Comparison of ENCODE assay signal across 11 cellular contexts in genomic region chr13:62643007-62643483, GRCh38.
DNase-seq lines count a peak whose midpoint lies in the region; ATAC-seq and TF ChIP-seq lines count a peak whose summit lies in the region.
"Had no signal": no experiment of that assay in that cellular context is flagged by ENCODE, and none has a peak within 500 bp of the region (broad histone marks: within the 10 kb centered on the region; RNA-seq: fewer than 3 reads in every experiment).

No MANE protein-coding gene starts in this region.

- H3K27me3 ChIP-seq in gastroesophageal sphincter = no peaks in the 10 kb centered on the region
- H3K27me3 ChIP-seq: neural progenitor cell had no signal

- no peak overlapping the region for H3K27ac Mint-ChIP-seq in T-helper 2 cell treated with Interferon-gamma antibody and Interleukin-4, amounts not matched to agents 5 μg/mL and 100 μg/mL, for 36 hours
- no peak overlapping the region for H3K27ac Mint-ChIP-seq in glutamatergic neuron (ENCODE audit: unreplicated experiment)
- H3K27ac Mint-ChIP-seq: endodermal cell, neural progenitor cell had no signal

- H3K9me3 ChIP-seq in gastroesophageal sphincter = no peaks in the 10 kb centered on the region

- 82 to 88% methylated on average over 4 of the region's 4 CpGs for WGBS in gastroesophageal sphincter (ENCODE audit: low coverage in 1 of 2), 2 donors

- no peaks in the 10 kb centered on the region for H3K4me1 Mint-ChIP-seq in T-helper 2 cell treated with Interferon-gamma antibody and Interleukin-4, amounts not matched to agents 5 μg/mL and 100 μg/mL, for 36 hours (ENCODE audit: low read depth)
- H3K4me1 Mint-ChIP-seq in glutamatergic neuron (ENCODE audit: low read depth, unreplicated experiment) = peaks cover 3% of the 10 kb centered on the region

- no peaks in the 10 kb centered on the region for H3K4me1 ChIP-seq in gastroesophageal sphincter

- H3K27me3 Mint-ChIP-seq in T-helper 2 cell treated with Interferon-gamma antibody and Interleukin-4, amounts not matched to agents 5 μg/mL and 100 μg/mL, for 36 hours (ENCODE audit: low read depth) = no peaks in the 10 kb centered on the region
- peaks cover 1% of the 10 kb centered on the region for H3K27me3 Mint-ChIP-seq in glutamatergic neuron (ENCODE audit: unreplicated experiment)

- intact Hi-C loops in left colon (cut with DNase I, micrococcal nuclease) = no loop called here

- TF ChIP-seq EP300 in gastroesophageal sphincter (IDR thresholded peaks at IDR 0.05) = no peak

- TF ChIP-seq CTCF in glutamatergic neuron (IDR thresholded peaks at IDR 0.05; ENCODE audit: partially characterized antibody, unreplicated experiment) = no peak
- TF ChIP-seq CTCF in gastroesophageal sphincter (IDR thresholded peaks at IDR 0.05) = no peak

- DNase-seq in T-helper 2 cell treated with Interferon-gamma antibody and Interleukin-4, amounts not matched to agents 5 μg/mL and 100 μg/mL, for 36 hours (ENCODE audit: low spot score) = peak; percentile 9
- DNase-seq in left colon = no peak
- DNase-seq in glutamatergic neuron = no peak
- no peak for DNase-seq in ecto neural progenitor cell (ENCODE audit: low spot score)
- DNase-seq: endodermal cell, NCI-H748 treated with DMSO at 0.1 percent for 48 hours had no signal

- no peak overlapping the region for H3K4me3 Mint-ChIP-seq in T-helper 2 cell treated with Interferon-gamma antibody and Interleukin-4, amounts not matched to agents 5 μg/mL and 100 μg/mL, for 36 hours
- no peak overlapping the region for H3K4me3 Mint-ChIP-seq in glutamatergic neuron (ENCODE audit: unreplicated experiment)
- H3K4me3 Mint-ChIP-seq: endodermal cell, neural progenitor cell had no signal

- H3K36me3 Mint-ChIP-seq in T-helper 2 cell treated with Interferon-gamma antibody and Interleukin-4, amounts not matched to agents 5 μg/mL and 100 μg/mL, for 36 hours (ENCODE audit: low read depth) = no peaks in the 10 kb centered on the region
- no peaks in the 10 kb centered on the region for H3K36me3 Mint-ChIP-seq in glutamatergic neuron (ENCODE audit: unreplicated experiment)
- H3K36me3 Mint-ChIP-seq: neural progenitor cell had no signal

- no peaks in the 10 kb centered on the region for H3K36me3 ChIP-seq in gastroesophageal sphincter
- H3K36me3 ChIP-seq: neural progenitor cell had no signal

- H3K27ac ChIP-seq in gastroesophageal sphincter = no peak overlapping the region

- H3K4me3 ChIP-seq in gastroesophageal sphincter = no peak overlapping the region
- H3K4me3 ChIP-seq: neural progenitor cell had no signal

- H3K9me3 Mint-ChIP-seq in T-helper 2 cell treated with Interferon-gamma antibody and Interleukin-4, amounts not matched to agents 5 μg/mL and 100 μg/mL, for 36 hours = peaks cover 27% of the 10 kb centered on the region
- peaks cover 3% of the 10 kb centered on the region for H3K9me3 Mint-ChIP-seq in glutamatergic neuron (ENCODE audit: unreplicated experiment)
- H3K9me3 Mint-ChIP-seq: neural progenitor cell had no signal

- no peak for TF ChIP-seq POLR2A in gastroesophageal sphincter (IDR thresholded peaks at IDR 0.05)

- ATAC-seq in GM18502 (IDR thresholded peaks at IDR 0.05; ENCODE audit: poor library complexity, unreplicated experiment) (peak; percentile 56), HG02642 (IDR thresholded peaks at IDR 0.05; ENCODE audit: poor library complexity, unreplicated experiment) (peak; percentile 45), left colon (peak; percentile 52), HG02852 (IDR thresholded peaks at IDR 0.05; ENCODE audit: unreplicated experiment) (no peak), gastroesophageal sphincter (no peak)

Comparison
In these comparisons a context has a peak if more than half of its experiments do, and no peak if none do; other contexts are left out.
1. ATAC-seq: peak in GM18502 (single experiment), HG02642 (single experiment) and left colon (single experiment); none in HG02852 (single experiment) and gastroesophageal sphincter (single experiment).